ENCODE assay signal across 1 cellular context in the genomic region with DNA sequence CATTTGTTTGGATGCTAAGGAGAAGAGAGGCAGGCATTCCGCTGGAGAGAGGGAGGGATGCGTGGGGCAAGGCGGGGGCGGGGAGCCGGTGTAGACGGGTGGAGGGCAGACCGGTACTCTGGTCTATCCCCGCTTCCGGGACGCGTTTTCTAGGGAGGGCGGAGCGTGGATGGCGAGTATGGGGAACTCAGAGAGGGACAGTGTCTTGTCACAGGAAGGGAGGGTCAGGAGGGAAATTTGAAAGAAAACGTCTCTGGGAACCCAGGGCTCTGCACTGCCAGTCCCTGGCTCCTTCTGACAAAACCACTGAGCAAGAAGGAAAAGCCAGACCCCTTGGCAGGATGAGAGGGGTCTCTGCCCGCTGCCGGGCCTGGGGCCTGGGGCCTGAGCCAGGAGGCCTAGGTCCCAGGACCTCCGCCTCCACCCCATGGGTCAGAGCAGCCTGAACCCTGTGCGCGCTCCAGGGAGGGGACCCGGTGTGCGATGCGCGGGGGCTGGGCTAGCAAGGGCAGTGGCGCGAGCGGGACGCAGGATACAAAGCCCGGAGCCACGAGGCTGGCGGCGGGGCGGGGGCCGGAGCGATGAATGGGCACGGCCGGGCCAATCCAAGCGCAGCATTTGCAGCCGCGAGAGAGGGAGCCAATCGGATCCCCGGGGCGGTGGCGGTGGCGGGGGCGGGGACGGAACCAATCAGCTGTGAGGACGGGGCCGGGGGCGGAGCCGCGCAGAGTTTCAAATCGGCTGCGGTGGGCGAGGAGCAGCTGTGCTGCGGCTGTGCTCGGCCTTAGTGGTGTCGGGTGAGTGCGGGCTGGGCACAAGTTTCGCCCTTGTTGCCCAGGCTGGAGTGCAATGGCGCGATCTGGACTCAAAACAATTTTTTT.
TF ChIP-seq lines count a peak whose summit lies in the region.

A gene with protein sequence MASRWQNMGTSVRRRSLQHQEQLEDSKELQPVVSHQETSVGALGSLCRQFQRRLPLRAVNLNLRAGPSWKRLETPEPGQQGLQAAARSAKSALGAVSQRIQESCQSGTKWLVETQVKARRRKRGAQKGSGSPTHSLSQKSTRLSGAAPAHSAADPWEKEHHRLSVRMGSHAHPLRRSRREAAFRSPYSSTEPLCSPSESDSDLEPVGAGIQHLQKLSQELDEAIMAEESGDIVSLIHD (plus strand): TSS at position 764 of the 881 bp plus-strand sequence. CDS start 656 bp downstream, outside the sequence.

TF ChIP-seq in HEK293, 187 proteins besides CTCF, POLR2A, EP300 and RAD21 (continued from another document and continues in another):
- TF ChIP-seq ZNF777 (tag by site-specific recombination; IDR thresholded peaks at IDR 0.05; ENCODE audit: borderline replicate concordance) = no peak
- no peak for TF ChIP-seq ZNF791 (tag by site-specific recombination; IDR thresholded peaks at IDR 0.05)
- TF ChIP-seq ZNF654 (tag by site-specific recombination; IDR thresholded peaks at IDR 0.05; ENCODE audit: low read depth) = no peak
- TF ChIP-seq MZF1 (tag by site-specific recombination; IDR thresholded peaks at IDR 0.05; ENCODE audit: borderline replicate concordance) = 0 out of 2 replicates have a peak, but pooled peaks have one; percentile 42
- TF ChIP-seq ZNF830 (tag by site-specific recombination; IDR thresholded peaks at IDR 0.05; ENCODE audit: low read depth) = no peak
- no peak for TF ChIP-seq ZNF174 (tag by site-specific recombination; IDR thresholded peaks at IDR 0.05)
- peak; percentile 85 for TF ChIP-seq ZNF324 (tag by site-specific recombination; IDR thresholded peaks at IDR 0.05)
- peak; percentile 63; the same call in 1 of the 2 replicates for TF ChIP-seq ZBTB7A (tag by site-specific recombination; IDR thresholded peaks at IDR 0.05; ENCODE audit: low read depth)
- TF ChIP-seq ZNF596 (tag by site-specific recombination; IDR thresholded peaks at IDR 0.05) = no peak
- TF ChIP-seq ZNF16 (tag by site-specific recombination; IDR thresholded peaks at IDR 0.05; ENCODE audit: low read depth) = no peak
- 0 out of 2 replicates have a peak, but pooled peaks have one; percentile 18 for TF ChIP-seq ZSCAN16 (tag by site-specific recombination; IDR thresholded peaks at IDR 0.05)
- TF ChIP-seq ZNF132 (tag by site-specific recombination; IDR thresholded peaks at IDR 0.05; ENCODE audit: borderline replicate concordance) = no peak
- TF ChIP-seq, protein P1, sequence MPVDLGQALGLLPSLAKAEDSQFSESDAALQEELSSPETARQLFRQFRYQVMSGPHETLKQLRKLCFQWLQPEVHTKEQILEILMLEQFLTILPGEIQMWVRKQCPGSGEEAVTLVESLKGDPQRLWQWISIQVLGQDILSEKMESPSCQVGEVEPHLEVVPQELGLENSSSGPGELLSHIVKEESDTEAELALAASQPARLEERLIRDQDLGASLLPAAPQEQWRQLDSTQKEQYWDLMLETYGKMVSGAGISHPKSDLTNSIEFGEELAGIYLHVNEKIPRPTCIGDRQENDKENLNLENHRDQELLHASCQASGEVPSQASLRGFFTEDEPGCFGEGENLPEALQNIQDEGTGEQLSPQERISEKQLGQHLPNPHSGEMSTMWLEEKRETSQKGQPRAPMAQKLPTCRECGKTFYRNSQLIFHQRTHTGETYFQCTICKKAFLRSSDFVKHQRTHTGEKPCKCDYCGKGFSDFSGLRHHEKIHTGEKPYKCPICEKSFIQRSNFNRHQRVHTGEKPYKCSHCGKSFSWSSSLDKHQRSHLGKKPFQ (tag by site-specific recombination; IDR thresholded peaks at IDR 0.05) = no peak; the same call in 1 of the 2 replicates
- TF ChIP-seq, protein P2, sequence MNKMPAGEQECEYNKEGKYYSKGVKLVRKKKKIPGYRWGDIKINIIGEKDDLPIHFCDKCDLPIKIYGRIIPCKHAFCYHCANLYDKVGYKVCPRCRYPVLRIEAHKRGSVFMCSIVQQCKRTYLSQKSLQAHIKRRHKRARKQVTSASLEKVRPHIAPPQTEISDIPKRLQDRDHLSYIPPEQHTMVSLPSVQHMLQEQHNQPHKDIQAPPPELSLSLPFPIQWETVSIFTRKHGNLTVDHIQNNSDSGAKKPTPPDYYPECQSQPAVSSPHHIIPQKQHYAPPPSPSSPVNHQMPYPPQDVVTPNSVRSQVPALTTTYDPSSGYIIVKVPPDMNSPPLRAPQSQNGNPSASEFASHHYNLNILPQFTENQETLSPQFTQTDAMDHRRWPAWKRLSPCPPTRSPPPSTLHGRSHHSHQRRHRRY (tag by site-specific recombination; IDR thresholded peaks at IDR 0.05) = no peak
- TF ChIP-seq ZNF140 (tag by site-specific recombination; IDR thresholded peaks at IDR 0.05) = no peak
- no peak for TF ChIP-seq RBAK (tag by site-specific recombination; IDR thresholded peaks at IDR 0.05)
- no peak for TF ChIP-seq ZNF112 (tag by site-specific recombination; IDR thresholded peaks at IDR 0.05)
- TF ChIP-seq KLF9 (tag by site-specific recombination; IDR thresholded peaks at IDR 0.05; ENCODE audit: low read depth) = peak; percentile 35
- TF ChIP-seq, protein P3, sequence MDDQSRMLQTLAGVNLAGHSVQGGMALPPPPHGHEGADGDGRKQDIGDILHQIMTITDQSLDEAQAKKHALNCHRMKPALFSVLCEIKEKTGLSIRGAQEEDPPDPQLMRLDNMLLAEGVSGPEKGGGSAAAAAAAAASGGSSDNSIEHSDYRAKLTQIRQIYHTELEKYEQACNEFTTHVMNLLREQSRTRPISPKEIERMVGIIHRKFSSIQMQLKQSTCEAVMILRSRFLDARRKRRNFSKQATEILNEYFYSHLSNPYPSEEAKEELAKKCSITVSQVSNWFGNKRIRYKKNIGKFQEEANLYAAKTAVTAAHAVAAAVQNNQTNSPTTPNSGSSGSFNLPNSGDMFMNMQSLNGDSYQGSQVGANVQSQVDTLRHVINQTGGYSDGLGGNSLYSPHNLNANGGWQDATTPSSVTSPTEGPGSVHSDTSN (CRISPR knock-in tag; IDR thresholded peaks at IDR 0.05) = peak; percentile 96; the same call in 1 of the 2 replicates
- TF ChIP-seq SCRT2 (tag by site-specific recombination; IDR thresholded peaks at IDR 0.05) = no peak
- no peak for TF ChIP-seq ZNF707 (tag by site-specific recombination; IDR thresholded peaks at IDR 0.05)
- TF ChIP-seq ZNF146 (tag by site-specific recombination; IDR thresholded peaks at IDR 0.05) = peak; percentile 20; the same call in 1 of the 2 replicates
- 0 out of 2 replicates have a peak, but pooled peaks have one; percentile 22 for TF ChIP-seq TRIM28 (IDR thresholded peaks at IDR 0.05; ENCODE audit: borderline replicate concordance, low read length)
- TF ChIP-seq, protein P4, sequence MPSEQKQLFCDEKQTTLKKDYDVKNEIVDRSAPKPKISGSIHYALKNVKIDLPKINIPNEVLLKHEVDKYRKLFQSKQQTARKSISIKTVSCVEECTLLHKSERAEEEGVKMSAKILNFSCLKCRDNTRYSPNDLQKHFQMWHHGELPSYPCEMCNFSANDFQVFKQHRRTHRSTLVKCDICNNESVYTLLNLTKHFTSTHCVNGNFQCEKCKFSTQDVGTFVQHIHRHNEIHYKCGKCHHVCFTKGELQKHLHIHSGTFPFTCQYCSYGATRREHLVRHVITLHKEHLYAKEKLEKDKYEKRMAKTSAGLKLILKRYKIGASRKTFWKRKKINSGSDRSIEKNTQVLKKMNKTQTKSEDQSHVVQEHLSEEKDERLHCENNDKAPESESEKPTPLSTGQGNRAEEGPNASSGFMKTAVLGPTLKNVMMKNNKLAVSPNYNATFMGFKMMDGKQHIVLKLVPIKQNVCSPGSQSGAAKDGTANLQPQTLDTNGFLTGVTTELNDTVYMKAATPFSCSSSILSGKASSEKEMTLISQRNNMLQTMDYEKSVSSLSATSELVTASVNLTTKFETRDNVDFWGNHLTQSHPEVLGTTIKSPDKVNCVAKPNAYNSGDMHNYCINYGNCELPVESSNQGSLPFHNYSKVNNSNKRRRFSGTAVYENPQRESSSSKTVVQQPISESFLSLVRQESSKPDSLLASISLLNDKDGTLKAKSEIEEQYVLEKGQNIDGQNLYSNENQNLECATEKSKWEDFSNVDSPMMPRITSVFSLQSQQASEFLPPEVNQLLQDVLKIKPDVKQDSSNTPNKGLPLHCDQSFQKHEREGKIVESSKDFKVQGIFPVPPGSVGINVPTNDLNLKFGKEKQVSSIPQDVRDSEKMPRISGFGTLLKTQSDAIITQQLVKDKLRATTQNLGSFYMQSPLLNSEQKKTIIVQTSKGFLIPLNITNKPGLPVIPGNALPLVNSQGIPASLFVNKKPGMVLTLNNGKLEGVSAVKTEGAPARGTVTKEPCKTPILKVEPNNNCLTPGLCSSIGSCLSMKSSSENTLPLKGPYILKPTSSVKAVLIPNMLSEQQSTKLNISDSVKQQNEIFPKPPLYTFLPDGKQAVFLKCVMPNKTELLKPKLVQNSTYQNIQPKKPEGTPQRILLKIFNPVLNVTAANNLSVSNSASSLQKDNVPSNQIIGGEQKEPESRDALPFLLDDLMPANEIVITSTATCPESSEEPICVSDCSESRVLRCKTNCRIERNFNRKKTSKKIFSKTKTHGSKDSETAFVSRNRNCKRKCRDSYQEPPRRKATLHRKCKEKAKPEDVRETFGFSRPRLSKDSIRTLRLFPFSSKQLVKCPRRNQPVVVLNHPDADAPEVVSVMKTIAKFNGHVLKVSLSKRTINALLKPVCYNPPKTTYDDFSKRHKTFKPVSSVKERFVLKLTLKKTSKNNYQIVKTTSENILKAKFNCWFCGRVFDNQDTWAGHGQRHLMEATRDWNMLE (tag by site-specific recombination; conservative IDR thresholded peaks at IDR 0.05; ENCODE audit: low read depth) = no peak
- TF ChIP-seq ZNF416 (tag by site-specific recombination; IDR thresholded peaks at IDR 0.05) = no peak
- no peak for TF ChIP-seq ZNF677 (tag by site-specific recombination; IDR thresholded peaks at IDR 0.05)
- peak; percentile 27; the same call in 1 of the 2 replicates for TF ChIP-seq KLF1 (tag by site-specific recombination; IDR thresholded peaks at IDR 0.05)
- TF ChIP-seq ZNF560 (tag by site-specific recombination; IDR thresholded peaks at IDR 0.05; ENCODE audit: borderline replicate concordance) = no peak
- no peak for TF ChIP-seq SCRT1 (tag by site-specific recombination; IDR thresholded peaks at IDR 0.05; ENCODE audit: borderline replicate concordance)
- TF ChIP-seq HOXC10 (CRISPR knock-in tag; IDR thresholded peaks at IDR 0.05) = peak; percentile 86; the same call in 1 of the 2 replicates
- TF ChIP-seq ZNF239 (tag by site-specific recombination; IDR thresholded peaks at IDR 0.05) = no peak
- TF ChIP-seq ZNF404 (tag by site-specific recombination; IDR thresholded peaks at IDR 0.05) = no peak
- TF ChIP-seq, protein P5, sequence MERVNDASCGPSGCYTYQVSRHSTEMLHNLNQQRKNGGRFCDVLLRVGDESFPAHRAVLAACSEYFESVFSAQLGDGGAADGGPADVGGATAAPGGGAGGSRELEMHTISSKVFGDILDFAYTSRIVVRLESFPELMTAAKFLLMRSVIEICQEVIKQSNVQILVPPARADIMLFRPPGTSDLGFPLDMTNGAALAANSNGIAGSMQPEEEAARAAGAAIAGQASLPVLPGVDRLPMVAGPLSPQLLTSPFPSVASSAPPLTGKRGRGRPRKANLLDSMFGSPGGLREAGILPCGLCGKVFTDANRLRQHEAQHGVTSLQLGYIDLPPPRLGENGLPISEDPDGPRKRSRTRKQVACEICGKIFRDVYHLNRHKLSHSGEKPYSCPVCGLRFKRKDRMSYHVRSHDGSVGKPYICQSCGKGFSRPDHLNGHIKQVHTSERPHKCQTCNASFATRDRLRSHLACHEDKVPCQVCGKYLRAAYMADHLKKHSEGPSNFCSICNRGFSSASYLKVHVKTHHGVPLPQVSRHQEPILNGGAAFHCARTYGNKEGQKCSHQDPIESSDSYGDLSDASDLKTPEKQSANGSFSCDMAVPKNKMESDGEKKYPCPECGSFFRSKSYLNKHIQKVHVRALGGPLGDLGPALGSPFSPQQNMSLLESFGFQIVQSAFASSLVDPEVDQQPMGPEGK (tag by site-specific recombination; IDR thresholded peaks at IDR 0.05) = peak; percentile 95
- no peak for TF ChIP-seq ZNF423 (tag by site-specific recombination; IDR thresholded peaks at IDR 0.05)
- TF ChIP-seq ZNF10 (tag by site-specific recombination; IDR thresholded peaks at IDR 0.05) = no peak
- TF ChIP-seq, protein P6, sequence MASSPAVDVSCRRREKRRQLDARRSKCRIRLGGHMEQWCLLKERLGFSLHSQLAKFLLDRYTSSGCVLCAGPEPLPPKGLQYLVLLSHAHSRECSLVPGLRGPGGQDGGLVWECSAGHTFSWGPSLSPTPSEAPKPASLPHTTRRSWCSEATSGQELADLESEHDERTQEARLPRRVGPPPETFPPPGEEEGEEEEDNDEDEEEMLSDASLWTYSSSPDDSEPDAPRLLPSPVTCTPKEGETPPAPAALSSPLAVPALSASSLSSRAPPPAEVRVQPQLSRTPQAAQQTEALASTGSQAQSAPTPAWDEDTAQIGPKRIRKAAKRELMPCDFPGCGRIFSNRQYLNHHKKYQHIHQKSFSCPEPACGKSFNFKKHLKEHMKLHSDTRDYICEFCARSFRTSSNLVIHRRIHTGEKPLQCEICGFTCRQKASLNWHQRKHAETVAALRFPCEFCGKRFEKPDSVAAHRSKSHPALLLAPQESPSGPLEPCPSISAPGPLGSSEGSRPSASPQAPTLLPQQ (tag by site-specific recombination; IDR thresholded peaks at IDR 0.05) = 0 out of 2 replicates have a peak, but pooled peaks have one; percentile 35
- TF ChIP-seq ZNF629 (tag by site-specific recombination; IDR thresholded peaks at IDR 0.05) = peak; percentile 55; the same call in 1 of the 2 replicates
- TF ChIP-seq, protein P7, sequence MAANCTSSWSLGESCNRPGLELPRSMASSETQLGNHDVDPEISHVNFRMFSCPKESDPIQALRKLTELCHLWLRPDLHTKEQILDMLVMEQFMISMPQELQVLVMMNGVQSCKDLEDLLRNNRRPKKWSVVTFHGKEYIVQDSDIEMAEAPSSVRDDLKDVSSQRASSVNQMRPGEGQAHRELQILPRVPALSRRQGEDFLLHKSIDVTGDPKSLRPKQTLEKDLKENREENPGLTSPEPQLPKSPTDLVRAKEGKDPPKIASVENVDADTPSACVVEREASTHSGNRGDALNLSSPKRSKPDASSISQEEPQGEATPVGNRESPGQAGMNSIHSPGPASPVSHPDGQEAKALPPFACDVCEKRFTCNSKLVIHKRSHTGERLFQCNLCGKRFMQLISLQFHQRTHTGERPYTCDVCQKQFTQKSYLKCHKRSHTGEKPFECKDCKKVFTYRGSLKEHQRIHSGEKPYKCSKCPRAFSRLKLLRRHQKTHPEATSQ (tag by site-specific recombination; IDR thresholded peaks at IDR 0.05) = no peak
- TF ChIP-seq BCL11B (tag by site-specific recombination; IDR thresholded peaks at IDR 0.05; ENCODE audit: low read depth) = peak; percentile 17; the same call in 1 of the 2 replicates
- no peak for TF ChIP-seq ZNF664 (tag by site-specific recombination; IDR thresholded peaks at IDR 0.05)
- TF ChIP-seq ZNF214 (tag by site-specific recombination; IDR thresholded peaks at IDR 0.05; ENCODE audit: borderline replicate concordance) = no peak
- TF ChIP-seq ZNF175 (tag by site-specific recombination; IDR thresholded peaks at IDR 0.05) = no peak
- TF ChIP-seq, protein P8, sequence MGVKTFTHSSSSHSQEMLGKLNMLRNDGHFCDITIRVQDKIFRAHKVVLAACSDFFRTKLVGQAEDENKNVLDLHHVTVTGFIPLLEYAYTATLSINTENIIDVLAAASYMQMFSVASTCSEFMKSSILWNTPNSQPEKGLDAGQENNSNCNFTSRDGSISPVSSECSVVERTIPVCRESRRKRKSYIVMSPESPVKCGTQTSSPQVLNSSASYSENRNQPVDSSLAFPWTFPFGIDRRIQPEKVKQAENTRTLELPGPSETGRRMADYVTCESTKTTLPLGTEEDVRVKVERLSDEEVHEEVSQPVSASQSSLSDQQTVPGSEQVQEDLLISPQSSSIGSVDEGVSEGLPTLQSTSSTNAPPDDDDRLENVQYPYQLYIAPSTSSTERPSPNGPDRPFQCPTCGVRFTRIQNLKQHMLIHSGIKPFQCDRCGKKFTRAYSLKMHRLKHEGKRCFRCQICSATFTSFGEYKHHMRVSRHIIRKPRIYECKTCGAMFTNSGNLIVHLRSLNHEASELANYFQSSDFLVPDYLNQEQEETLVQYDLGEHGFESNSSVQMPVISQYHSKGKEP (tag by site-specific recombination; IDR thresholded peaks at IDR 0.05) = no peak
- no peak; the same call in 1 of the 2 replicates for TF ChIP-seq ZFP37 (tag by site-specific recombination; IDR thresholded peaks at IDR 0.05)
